In the genomic region with DNA sequence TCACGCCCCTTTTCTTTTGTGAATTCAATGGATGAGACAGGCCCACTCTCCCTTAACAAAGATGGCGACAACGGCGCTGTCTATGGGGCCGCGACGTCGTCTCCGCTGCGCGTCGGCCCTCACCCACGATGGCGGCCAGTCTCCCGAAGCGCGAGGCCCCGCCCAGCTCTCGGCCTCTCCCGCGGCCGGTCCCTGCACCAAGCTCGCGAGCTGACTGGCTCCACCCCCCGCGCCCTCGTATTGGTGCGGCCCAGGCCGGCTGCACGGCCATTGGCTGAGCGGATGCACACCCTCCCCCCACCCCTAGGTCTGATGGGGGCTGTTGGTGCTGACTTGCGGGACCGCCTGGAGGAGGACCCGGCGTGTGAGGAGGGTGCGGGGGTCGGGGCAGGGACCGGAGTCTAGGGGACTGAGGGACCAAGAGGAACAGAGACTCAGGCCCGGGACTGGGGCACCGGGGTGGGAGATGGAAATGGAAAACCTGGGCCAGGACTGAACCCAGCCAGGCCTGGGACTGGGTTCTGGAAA, we compare ENCODE assay signal across 8 cellular contexts. TPM values are rescaled to one million over a fixed set of nuclear protein-coding genes. Genes with fewer than 3 reads are reported as not detected.
DNase-seq lines count a peak whose midpoint lies in the region; ATAC-seq and TF ChIP-seq lines count a peak whose summit lies in the region.

No MANE protein-coding gene starts in this region.

- H3K4me1 Mint-ChIP-seq in CD8-positive, alpha-beta memory T cell: peaks cover 41 to 53% (median 49%) of the 10 kb centered on the region in 3 donors
- H3K4me1 Mint-ChIP-seq in nephron progenitor cell: peaks cover 63% of the 10 kb centered on the region

- peak overlapping the region; percentile 37 for H3K4me3 ChIP-seq in CD8-positive, alpha-beta memory T cell (ENCODE audit: low read length)
- peak overlapping the region; percentile 67 for H3K4me3 ChIP-seq in Jurkat, Clone E6-1 (ENCODE audit: low read length)
- peak overlapping the region; percentile 72 for H3K4me3 ChIP-seq in fibroblast of the aortic adventitia (ENCODE audit: low read depth, low read length)

- peaks cover 0 to 36% (median 7%) of the 10 kb centered on the region in 3 donors for H3K36me3 Mint-ChIP-seq in CD8-positive, alpha-beta memory T cell
- peaks cover 5% of the 10 kb centered on the region for H3K36me3 Mint-ChIP-seq in nephron progenitor cell (ENCODE audit: low read depth)

- no peaks in the 10 kb centered on the region for H3K9me3 ChIP-seq in CD8-positive, alpha-beta memory T cell (ENCODE audit: low read length)

- peak; percentile 58 for ATAC-seq in GM21390 (IDR thresholded peaks at IDR 0.05; ENCODE audit: unreplicated experiment)
- ATAC-seq in stimulated activated naive CD8-positive, alpha-beta T cell treated with anti-CD3 and anti-CD28 coated beads, Interleukin-15, Interleukin-2, amounts not matched to agents 100 U/mL and 50 U/mL, for 24 hours: peak; percentile 82

- peak overlapping the region; percentile 82 to 97 (median 94) for H3K27ac Mint-ChIP-seq in CD8-positive, alpha-beta memory T cell
- peak overlapping the region; percentile 99 for H3K27ac Mint-ChIP-seq in nephron progenitor cell

- CTCF ChIA-PET in CD8-positive, alpha-beta memory T cell (lab: Charles Lee): interaction anchor here (1.0 to 1.9 kb wide), 2 partner anchors 10 to 119 kb away, joined by 3 to 9 read pairs; no protein-coding TSS in a partner anchor
- CTCF ChIA-PET in RWPE1 (lab: Yijun Ruan, JAX): no interaction called here

- H3K27me3 ChIP-seq in CD8-positive, alpha-beta memory T cell (ENCODE audit: insufficient read depth, low read length, poor library complexity, severe bottlenecking): no peaks in the 10 kb centered on the region

- H3K27me3 Mint-ChIP-seq in CD8-positive, alpha-beta memory T cell: peaks cover 0 to 2% of the 10 kb centered on the region in 2 donors
- H3K27me3 Mint-ChIP-seq in nephron progenitor cell (ENCODE audit: low read depth, poor library complexity): no peaks in the 10 kb centered on the region

- TF ChIP-seq CTCF in RWPE1 (conservative IDR thresholded peaks at IDR 0.05; ENCODE audit: low read depth) (no peak), fibroblast of the aortic adventitia (IDR thresholded peaks at IDR 0.05; ENCODE audit: insufficient read depth, low read length) (no peak), nephron progenitor cell (IDR thresholded peaks at IDR 0.05) (no peak)

- peak; percentile 88 to 94 (median 92) for DNase-seq in CD8-positive, alpha-beta memory T cell
- DNase-seq in Jurkat, Clone E6-1 (ENCODE audit: low read depth, low spot score): peak; percentile 95
- DNase-seq in RWPE1 (ENCODE audit: low spot score): peak; percentile 92
- peak; percentile 95 for DNase-seq in activated gamma-delta T cell treated with Interleukin-2 at 50 U/mL for 16 hours
- peak; percentile 96 for DNase-seq in fibroblast of the aortic adventitia (ENCODE audit: low read depth)
- peak; percentile 99 for DNase-seq in nephron progenitor cell
- DNase-seq in stimulated activated naive CD8-positive, alpha-beta T cell treated with anti-CD3 and anti-CD28 coated beads, Interleukin-15, Interleukin-2, amounts not matched to agents 100 U/mL and 50 U/mL, for 24 hours: peak; percentile 99

- H3K36me3 ChIP-seq in CD8-positive, alpha-beta memory T cell (ENCODE audit: insufficient read depth, low read length): no peaks in the 10 kb centered on the region

- POLR2A ChIA-PET in CD8-positive, alpha-beta memory T cell (lab: Charles Lee): interaction anchor here (0.5 to 2.7 kb wide), 8 partner anchors 8 to 257 kb away, joined by 3 to 14 read pairs (median 4); a partner anchor contains a TSS
- POLR2A ChIA-PET in RWPE1 (lab: Yijun Ruan, JAX; ENCODE audit: low non-redundant PET): no interaction called here

- peaks cover 0 to 2% (median 0%) of the 10 kb centered on the region in 5 donors for H3K9me3 Mint-ChIP-seq in CD8-positive, alpha-beta memory T cell
- no peaks in the 10 kb centered on the region for H3K9me3 Mint-ChIP-seq in nephron progenitor cell

- H3K4me3 Mint-ChIP-seq in CD8-positive, alpha-beta memory T cell: peak overlapping the region; percentile 55 to 92 (median 80)
- H3K4me3 Mint-ChIP-seq in nephron progenitor cell: peak overlapping the region; percentile 87

- peaks cover 20% of the 10 kb centered on the region for H3K4me1 ChIP-seq in CD8-positive, alpha-beta memory T cell (ENCODE audit: insufficient read depth, low read length)

- peak overlapping the region; percentile 54 for H3K27ac ChIP-seq in CD8-positive, alpha-beta memory T cell (ENCODE audit: low read depth, low read length)
- H3K27ac ChIP-seq in RWPE1: peak overlapping the region; percentile 99

RNA-seq across cellular contexts. Expression of a gene that starts 4.8 kb away (rescaled TPM):
- 10 to 100 TPM; 37.5 to 38.5 TPM for total RNA-seq in CD8-positive, alpha-beta memory T cell
- polyA plus RNA-seq in CD8-positive, alpha-beta memory T cell: 10.2 TPM
- polyA plus RNA-seq in Jurkat, Clone E6-1 (2012; ENCODE audit: insufficient read depth, insufficient read length): 21.6 TPM
- 10.9 and 16.3 TPM in 2 replicates for total RNA-seq in fibroblast of the aortic adventitia (ENCODE audit: low replicate concordance)

RNA-seq across cellular contexts. Expression of a gene that starts 5.2 kb away (rescaled TPM):
- total RNA-seq in CD8-positive, alpha-beta memory T cell: 1,000 to 10,000 TPM; 1,778 to 1,810 TPM
- polyA plus RNA-seq in CD8-positive, alpha-beta memory T cell: 1,821 TPM
- 2,707 TPM for polyA plus RNA-seq in Jurkat, Clone E6-1 (2012; ENCODE audit: insufficient read depth, insufficient read length)
- 1,782 and 2,036 TPM in 2 replicates for total RNA-seq in fibroblast of the aortic adventitia (ENCODE audit: low replicate concordance)

RNA-seq across cellular contexts. Expression of a gene that starts 9.3 kb away (rescaled TPM):
- 1 to 10 TPM; 3.7 to 5.4 TPM for total RNA-seq in CD8-positive, alpha-beta memory T cell
- not detected for polyA plus RNA-seq in CD8-positive, alpha-beta memory T cell
- not detected for polyA plus RNA-seq in Jurkat, Clone E6-1 (2012; ENCODE audit: insufficient read depth, insufficient read length)
- total RNA-seq in fibroblast of the aortic adventitia (ENCODE audit: low replicate concordance): 0.18 TPM in 1 of 2 replicates, not detected in the other

RNA-seq across cellular contexts. Expression of a gene that starts 13.0 kb away (rescaled TPM):
- 10 to 100 TPM; 10.9 to 12.1 TPM for total RNA-seq in CD8-positive, alpha-beta memory T cell
- 84.1 TPM for polyA plus RNA-seq in CD8-positive, alpha-beta memory T cell
- 23.6 TPM for polyA plus RNA-seq in Jurkat, Clone E6-1 (2012; ENCODE audit: insufficient read depth, insufficient read length)
- 20.9 and 48.8 TPM in 2 replicates for total RNA-seq in fibroblast of the aortic adventitia (ENCODE audit: low replicate concordance)

RNA-seq across cellular contexts. Expression of a gene that starts 17.6 kb away (rescaled TPM):
- not detected for total RNA-seq in CD8-positive, alpha-beta memory T cell
- polyA plus RNA-seq in CD8-positive, alpha-beta memory T cell: not detected
- not detected for polyA plus RNA-seq in Jurkat, Clone E6-1 (2012; ENCODE audit: insufficient read depth, insufficient read length)
- total RNA-seq in fibroblast of the aortic adventitia (ENCODE audit: low replicate concordance): not detected in 2 replicates

Comparison
In these comparisons a context has a peak if more than half of its experiments do, and no peak if none do; other contexts are left out.
1. Peak in every context shown above with its lines: DNase-seq, ATAC-seq, H3K4me3 ChIP-seq and H3K27ac ChIP-seq.